1 cellular context compared by ENCODE assay signal in genomic region chr12:47811070-47811391, GRCh38.
TF ChIP-seq lines count a peak whose summit lies in the region.

No MANE protein-coding gene starts in this region.

TF ChIP-seq in H1, 55 proteins besides CTCF, POLR2A, EP300 and RAD21:
- TF ChIP-seq E2F6 (IDR thresholded peaks at IDR 0.05) (no peak), YY1 (IDR thresholded peaks at IDR 0.05; ENCODE audit: low read depth, low read length) (no peak), SUZ12 (IDR thresholded peaks at IDR 0.05; ENCODE audit: low read length) (no peak), NANOG (IDR thresholded peaks at IDR 0.05; ENCODE audit: insufficient read depth, low read depth, low read length, poor library complexity, severe bottlenecking) (no peak), SIN3A (conservative IDR thresholded peaks at IDR 0.05 in 1 of 2, IDR thresholded peaks at IDR 0.05 in 1 of 2; ENCODE audit: low read depth in 1 of 2, low read length in 2 of 2) (0 out of 4 replicates have a peak, but pooled peaks of 1 of the 2 experiments have one; percentile 60), POU5F1 (IDR thresholded peaks at IDR 0.05; ENCODE audit: low read depth, low read length) (no peak), KDM5A (IDR thresholded peaks at IDR 0.05; ENCODE audit: low read length) (no peak), NRF1 (IDR thresholded peaks at IDR 0.05; ENCODE audit: low read depth, low read length) (no peak), CHD2 (IDR thresholded peaks at IDR 0.05; ENCODE audit: low read length) (no peak)
- TF ChIP-seq, protein P1, sequence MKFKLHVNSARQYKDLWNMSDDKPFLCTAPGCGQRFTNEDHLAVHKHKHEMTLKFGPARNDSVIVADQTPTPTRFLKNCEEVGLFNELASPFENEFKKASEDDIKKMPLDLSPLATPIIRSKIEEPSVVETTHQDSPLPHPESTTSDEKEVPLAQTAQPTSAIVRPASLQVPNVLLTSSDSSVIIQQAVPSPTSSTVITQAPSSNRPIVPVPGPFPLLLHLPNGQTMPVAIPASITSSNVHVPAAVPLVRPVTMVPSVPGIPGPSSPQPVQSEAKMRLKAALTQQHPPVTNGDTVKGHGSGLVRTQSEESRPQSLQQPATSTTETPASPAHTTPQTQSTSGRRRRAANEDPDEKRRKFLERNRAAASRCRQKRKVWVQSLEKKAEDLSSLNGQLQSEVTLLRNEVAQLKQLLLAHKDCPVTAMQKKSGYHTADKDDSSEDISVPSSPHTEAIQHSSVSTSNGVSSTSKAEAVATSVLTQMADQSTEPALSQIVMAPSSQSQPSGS (IDR thresholded peaks at IDR 0.05; ENCODE audit: low read length) = no peak
- TF ChIP-seq, protein P2, sequence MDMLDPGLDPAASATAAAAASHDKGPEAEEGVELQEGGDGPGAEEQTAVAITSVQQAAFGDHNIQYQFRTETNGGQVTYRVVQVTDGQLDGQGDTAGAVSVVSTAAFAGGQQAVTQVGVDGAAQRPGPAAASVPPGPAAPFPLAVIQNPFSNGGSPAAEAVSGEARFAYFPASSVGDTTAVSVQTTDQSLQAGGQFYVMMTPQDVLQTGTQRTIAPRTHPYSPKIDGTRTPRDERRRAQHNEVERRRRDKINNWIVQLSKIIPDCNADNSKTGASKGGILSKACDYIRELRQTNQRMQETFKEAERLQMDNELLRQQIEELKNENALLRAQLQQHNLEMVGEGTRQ (IDR thresholded peaks at IDR 0.05; ENCODE audit: low read length) = peak; percentile 64
